ENCODE assay signal across 9 cellular contexts in the genomic region with DNA sequence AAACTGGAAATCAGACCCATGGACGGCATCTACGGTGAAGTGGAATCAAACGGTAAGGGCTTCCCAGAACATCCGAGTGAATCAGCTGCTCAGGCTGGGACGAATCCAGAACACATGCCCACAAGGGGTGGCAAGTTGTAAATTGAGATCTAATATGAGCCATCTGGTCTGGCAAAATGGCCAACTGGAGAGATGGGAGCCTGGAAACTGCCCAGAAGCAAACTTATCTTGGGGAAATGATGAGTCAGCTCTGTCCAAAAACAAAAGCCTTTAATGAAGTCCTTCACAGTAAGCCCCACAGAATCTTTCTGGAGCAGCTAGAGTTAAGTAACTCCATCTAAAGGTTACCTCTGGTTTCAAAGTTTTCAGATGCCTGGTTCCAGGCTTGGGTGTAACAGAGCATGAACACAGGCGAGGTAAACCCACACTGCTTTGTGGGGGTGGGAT. TPM values are rescaled to one million over a fixed set of nuclear protein-coding genes. Genes with fewer than 3 reads are reported as not detected.
DNase-seq lines count a peak whose midpoint lies in the region; ATAC-seq and TF ChIP-seq lines count a peak whose summit lies in the region.
"Had no signal": no experiment of that assay in that cellular context is flagged by ENCODE, and none has a peak within 500 bp of the region (broad histone marks: within the 10 kb centered on the region; RNA-seq: fewer than 3 reads in every experiment).

No MANE protein-coding gene starts in this region.

- H3K27ac ChIP-seq in suprapubic skin = peak overlapping the region; percentile 80

- no peaks in the 10 kb centered on the region for H3K9me3 ChIP-seq in suprapubic skin

- DNase-seq in HS-5 (ENCODE audit: low read depth) = peak; percentile 88
- DNase-seq in amniotic epithelial cell (ENCODE audit: low read depth) = peak; percentile 96
- DNase-seq in inferior parietal cortex (ENCODE audit: extremely low spot score) = peak; percentile 58
- DNase-seq in suprapubic skin (ENCODE audit: low spot score in 2 of 2) = peak in 1 of 2 donors; percentile 58
- no peak for DNase-seq in putamen (ENCODE audit: low spot score)
- DNase-seq in NCI-H345 treated with DMSO at 0.1 percent for 48 hours (lab: John Stamatoyannopoulos, UW; ENCODE audit: unreplicated experiment) = no peak
- no peak for DNase-seq in DMS53 treated with DMSO at 0.1 percent for 48 hours (lab: John Stamatoyannopoulos, UW; ENCODE audit: unreplicated experiment)

- TF ChIP-seq EP300 in suprapubic skin (IDR thresholded peaks at IDR 0.05) = no peak

- no peaks in the 10 kb centered on the region for H3K36me3 ChIP-seq in suprapubic skin

- H3K27me3 ChIP-seq in suprapubic skin = no peaks in the 10 kb centered on the region

- peaks cover 72% of the 10 kb centered on the region for H3K4me1 ChIP-seq in suprapubic skin

- ATAC-seq in GM21360 (IDR thresholded peaks at IDR 0.05; ENCODE audit: unreplicated experiment) = no peak
- ATAC-seq: HCT116 had no signal

- TF ChIP-seq CTCF in suprapubic skin (IDR thresholded peaks at IDR 0.05) = no peak

- WGBS in suprapubic skin = 33% methylated on average over 6 of the region's 6 CpGs

- TF ChIP-seq POLR2A in suprapubic skin (IDR thresholded peaks at IDR 0.05) = no peak

- no peak overlapping the region for H3K4me3 ChIP-seq in suprapubic skin

RNA-seq across cellular contexts. Expression of gene SRP9, which starts 10.6 kb away (rescaled TPM):
- total RNA-seq in suprapubic skin = 100 to 1,000 TPM; 139 to 162 (median 144) TPM

RNA-seq across cellular contexts. Expression of gene EPHX1, which starts 42.9 kb away (rescaled TPM):
- 10 to 100 TPM; 30.3 to 72.8 (median 53.7) TPM for total RNA-seq in suprapubic skin

Comparison
In these comparisons a context has a peak if more than half of its experiments do, and no peak if none do; other contexts are left out.
1. DNase-seq: peak in HS-5 (single experiment), amniotic epithelial cell (single experiment) and inferior parietal cortex (single experiment); none in putamen (single experiment), NCI-H345 treated with DMSO at 0.1 percent for 48 hours (single experiment) and DMS53 treated with DMSO at 0.1 percent for 48 hours (single experiment).